Comparison of ENCODE assay signal across 17 cellular contexts in the genomic region with DNA sequence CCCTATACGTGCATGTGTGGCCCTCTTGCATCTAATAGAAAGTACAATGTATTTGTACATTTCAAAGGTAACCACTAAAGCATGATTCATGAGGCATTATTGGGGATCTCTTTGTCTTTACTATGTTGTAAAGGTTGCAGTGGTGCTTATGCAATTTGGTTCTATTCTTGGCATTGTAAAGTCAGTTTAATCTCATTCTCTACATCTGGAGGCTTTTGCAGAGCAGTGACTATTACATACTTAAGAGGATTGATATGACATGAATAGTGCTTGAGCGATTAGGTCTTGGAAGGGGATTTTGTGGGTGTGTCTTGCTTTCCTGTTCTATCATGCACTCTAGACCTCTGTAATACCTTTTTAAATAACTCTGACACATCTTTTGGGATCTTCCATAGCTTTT.
DNase-seq lines count a peak whose midpoint lies in the region; ATAC-seq, FAIRE-seq and TF ChIP-seq lines count a peak whose summit lies in the region.
"Had no signal": no experiment of that assay in that cellular context is flagged by ENCODE, and none has a peak within 500 bp of the region (broad histone marks: within the 10 kb centered on the region; RNA-seq: fewer than 3 reads in every experiment).

No MANE protein-coding gene starts in this region.

- no peak for FAIRE-seq in A549 (lab: Jason Lieb, UNC)

- no peak overlapping the region for H4K91ac ChIP-seq in trophoblast cell (ENCODE audit: low read depth, low read length)

- H3K27me3 ChIP-seq in RWPE2 (ENCODE audit: insufficient read depth, poor library complexity, severe bottlenecking) (no peaks in the 10 kb centered on the region), trophoblast cell (ENCODE audit: insufficient read depth, low read length) (no peaks in the 10 kb centered on the region)

- POLR2A ChIA-PET in A549 (lab: Yijun Ruan, JAX): no interaction called here

- 28% methylated on average over 2 of the region's 2 CpGs for WGBS in A549 (ENCODE audit: missing lambda C conversion rate)
- no CpG with 5 or more reads among the region's 2 CpGs for WGBS in trophoblast cell (ENCODE audit: extremely low coverage, insufficient coverage, insufficient read length)

- peak in 1 of 2 experiments; percentile 30 for DNase-seq in A549 (ENCODE audit: low read depth in 1 of 2, low spot score in 1 of 2)
- DNase-seq in HT1080 (ENCODE audit: low read depth): peak; percentile 11
- DNase-seq in RWPE2 (ENCODE audit: low spot score): no peak
- DNase-seq in fibroblast of pulmonary artery (ENCODE audit: low read depth): peak; percentile 86
- DNase-seq in DMS 273 treated with DMSO at 0.1 percent for 48 hours (lab: John Stamatoyannopoulos, UW): no peak
- no peak for DNase-seq in trophoblast cell
- DNase-seq: activated gamma-delta T cell treated with Interleukin-2 at 50 U/mL for 16 hours; effector memory CD8-positive, alpha-beta T cell; glutamatergic neuron; kidney glomerular epithelial cell; mucosa of descending colon; NCI-H1694 treated with DMSO at 0.1 percent for 48 hours; occipital lobe had no signal

- TF ChIP-seq CTCF in A549 (IDR thresholded peaks at IDR 0.05) (no peak), RWPE2 (IDR thresholded peaks at IDR 0.05; ENCODE audit: poor library complexity, severe bottlenecking) (no peak), fibroblast of pulmonary artery (IDR thresholded peaks at IDR 0.05; ENCODE audit: low read length, missing control alignments) (no peak)

- H2AFZ ChIP-seq in trophoblast cell (ENCODE audit: insufficient read depth, low read length, poor library complexity): no peak overlapping the region

- H3K27ac ChIP-seq in A549: no peak overlapping the region
- peak overlapping the region; percentile 65 for H3K27ac ChIP-seq in RWPE2 (ENCODE audit: poor library complexity, severe bottlenecking)
- H3K27ac ChIP-seq in trophoblast cell (ENCODE audit: low read depth, low read length): no peak overlapping the region
- H3K27ac ChIP-seq: skin epidermis had no signal

- ATAC-seq in A549 (peak in 1 of 2 experiments; percentile 56; a peak in 2 of 6 replicates), RWPE2 (ENCODE audit: low read depth) (peak; percentile 95), HG02588 (IDR thresholded peaks at IDR 0.05; ENCODE audit: unreplicated experiment) (no peak), GM18505 (IDR thresholded peaks at IDR 0.05; ENCODE audit: unreplicated experiment) (no peak)
- ATAC-seq: effector memory CD8-positive, alpha-beta T cell; HCT116; mucosa of descending colon had no signal

- H3K4me3 ChIP-seq in A549: no peak overlapping the region
- H3K4me3 ChIP-seq in RWPE2 (ENCODE audit: severe bottlenecking): no peak overlapping the region
- no peak overlapping the region for H3K4me3 ChIP-seq in fibroblast of pulmonary artery (replicated peaks; ENCODE audit: low read depth, low read length)
- H3K4me3 ChIP-seq in trophoblast cell (ENCODE audit: low read depth, low read length): no peak overlapping the region
- H3K4me3 ChIP-seq: mucosa of descending colon, skin epidermis had no signal

- peaks cover 12% of the 10 kb centered on the region; the same call in 2 of the 3 replicates for H3K4me1 ChIP-seq in A549
- peaks cover 24% of the 10 kb centered on the region for H3K4me1 ChIP-seq in RWPE2 (ENCODE audit: insufficient read depth, poor library complexity, severe bottlenecking)
- H3K4me1 ChIP-seq in trophoblast cell (ENCODE audit: control insufficient read depth in 1 of 2, insufficient read depth in 2 of 2, low read length in 2 of 2): peaks cover 0 to under 1% of the 10 kb centered on the region in 2 experiments

- H3K4me2 ChIP-seq in A549: no peak overlapping the region
- H3K4me2 ChIP-seq in trophoblast cell (ENCODE audit: low read length): no peak overlapping the region

- no peak overlapping the region for H3K18ac ChIP-seq in trophoblast cell (ENCODE audit: low read length)

- TF ChIP-seq POLR2A in A549 (IDR thresholded peaks at IDR 0.05; ENCODE audit: low read length) (no peak), GM18505 (IDR thresholded peaks at IDR 0.05; ENCODE audit: borderline replicate concordance, extremely low read depth, insufficient read depth, insufficient read length) (no peak)

- H4K12ac ChIP-seq in trophoblast cell (ENCODE audit: low read depth, low read length): no peak overlapping the region

- no peak overlapping the region for H2BK12ac ChIP-seq in trophoblast cell (ENCODE audit: low read length)

- H3K4ac ChIP-seq in trophoblast cell (ENCODE audit: low read depth, low read length): no peak overlapping the region

- no peaks in the 10 kb centered on the region for H3K9me3 ChIP-seq in A549
- no peaks in the 10 kb centered on the region for H3K9me3 ChIP-seq in RWPE2 (ENCODE audit: severe bottlenecking)
- H3K9me3 ChIP-seq in trophoblast cell (ENCODE audit: insufficient read depth, low read depth, low read length): no peaks in the 10 kb centered on the region
- H3K9me3 ChIP-seq: mucosa of descending colon had no signal

- H3K14ac ChIP-seq in trophoblast cell (ENCODE audit: low read length): no peak overlapping the region

- no peak overlapping the region for H2BK5ac ChIP-seq in trophoblast cell (ENCODE audit: low read depth, low read length, poor library complexity)

- H3K79me1 ChIP-seq in trophoblast cell (ENCODE audit: low read length): no peaks in the 10 kb centered on the region

- CTCF ChIA-PET in A549 (lab: Yijun Ruan, JAX): no interaction called here

- no peak for TF ChIP-seq EP300 in A549 (IDR thresholded peaks at IDR 0.05)

- no peaks in the 10 kb centered on the region for H3K79me2 ChIP-seq in trophoblast cell (ENCODE audit: control insufficient read depth, insufficient read depth, low read length, poor library complexity)

- H2BK120ac ChIP-seq in trophoblast cell (ENCODE audit: insufficient read depth, low read length, poor library complexity): no peak overlapping the region

- no peak overlapping the region for H2AK5ac ChIP-seq in trophoblast cell (ENCODE audit: low read length)

- H3K23ac ChIP-seq in trophoblast cell (ENCODE audit: low read length): no peak overlapping the region

- TF ChIP-seq RAD21 in A549 (conservative IDR thresholded peaks at IDR 0.05 in 1 of 2, IDR thresholded peaks at IDR 0.05 in 1 of 2): no peak

- H3K9ac ChIP-seq in trophoblast cell (ENCODE audit: low read length): no peak overlapping the region

- no peak overlapping the region for H4K8ac ChIP-seq in trophoblast cell (ENCODE audit: low read depth, low read length)

- no peaks in the 10 kb centered on the region for H3K36me3 ChIP-seq in RWPE2 (ENCODE audit: low read depth)
- H3K36me3 ChIP-seq in trophoblast cell (ENCODE audit: control insufficient read depth in 1 of 2, insufficient read depth in 2 of 2, low read length in 2 of 2): no peaks in the 10 kb centered on the region

TF ChIP-seq in A549, 52 proteins besides CTCF, POLR2A, EP300 and RAD21:
- TF ChIP-seq CEBPB (IDR thresholded peaks at IDR 0.05): peak; percentile 56 to 62; a peak in 3 of 4 replicates
- peak; percentile 35; the same call in 1 of the 2 replicates for TF ChIP-seq JUNB (IDR thresholded peaks at IDR 0.05)
- TF ChIP-seq MYC (IDR thresholded peaks at IDR 0.05; ENCODE audit: borderline replicate concordance, low read length): no peak
- TF ChIP-seq FOSL2 (IDR thresholded peaks at IDR 0.05): no peak
- peak; percentile 36; the same call in 1 of the 2 replicates for TF ChIP-seq FOSL2 (CRISPR knock-in tag; IDR thresholded peaks at IDR 0.05)
- TF ChIP-seq HOXA7 (CRISPR knock-in tag; IDR thresholded peaks at IDR 0.05): no peak

Comparison
In these comparisons a context has a peak if more than half of its experiments do, and no peak if none do; other contexts are left out.
1. DNase-seq: peak in HT1080 (single experiment) and fibroblast of pulmonary artery (single experiment); none in RWPE2 (single experiment), DMS 273 treated with DMSO at 0.1 percent for 48 hours (single experiment) and trophoblast cell (0 of 2).